In genomic region chr1:85681087-85681486, GRCh38 we compare ENCODE assay signal across 12 cellular contexts. TPM values are rescaled to one million over a fixed set of nuclear protein-coding genes. Genes with fewer than 3 reads are reported as not detected.
A peak's percentile ranks its signal among the peaks of the same experiment; 100 is the strongest.
DNase-seq lines count a peak whose midpoint lies in the region; ATAC-seq, FAIRE-seq and TF ChIP-seq lines count a peak whose summit lies in the region.
"Had no signal": no experiment of that assay in that cellular context is flagged by ENCODE, and none has a peak within 500 bp of the region (broad histone marks: within the 10 kb centered on the region; RNA-seq: fewer than 3 reads in every experiment).

No MANE protein-coding gene starts in this region.

- CTCF ChIA-PET in endothelial cell of umbilical vein (lab: Charles Lee) = interaction anchor here (1.0 to 3.1 kb wide), 7 partner anchors 11 to 737 kb away, joined by 3 to 18 read pairs (median 3); no protein-coding TSS in a partner anchor

- H3K9ac ChIP-seq in endothelial cell of umbilical vein (replicated peaks; ENCODE audit: extremely low read depth, insufficient read depth, low read length) = no peak overlapping the region
- H3K9ac ChIP-seq: BLaER1 had no signal

- BruUV-seq in endothelial cell of umbilical vein (replicated peaks; lab: Mats Ljungman, UMichigan) = no TSS peak

- no peak overlapping the region for H2AFZ ChIP-seq in endothelial cell of umbilical vein (ENCODE audit: low read depth, low read length)

- no peaks in the 10 kb centered on the region for H3K9me1 ChIP-seq in endothelial cell of umbilical vein (replicated peaks; ENCODE audit: control insufficient read depth, extremely low read depth, insufficient read depth, low read length)

- H3K36me3 ChIP-seq in endothelial cell of umbilical vein (ENCODE audit: control insufficient read depth in 2 of 2, extremely low read depth in 1 of 2, insufficient read depth in 2 of 2, low read length in 2 of 2) (peaks cover 2 to 10% of the 10 kb centered on the region in 2 experiments), upper lobe of right lung (peaks cover 30% of the 10 kb centered on the region)

- DNase-seq in AG08395 (ENCODE audit: low spot score) (peak; percentile 42), HT1080 (ENCODE audit: low read depth) (peak; percentile 39), endothelial cell of umbilical vein (ENCODE audit: low read depth, low spot score) (peak; percentile 45), lung microvascular endothelial cell (ENCODE audit: low read depth in 2 of 2) (peak; percentile 48 to 91), HCEC 1CT (no peak), T-helper 9 cell (no peak), KG1 (lab: John Stamatoyannopoulos, UW) (no peak), upper lobe of right lung (no peak)
- DNase-seq: activated T-cell treated with anti-CD3 and anti-CD28 coated beads, Interleukin-2, amount 50 U/mL, for 48 hours; aorta had no signal

- ATAC-seq in upper lobe of right lung = no peak
- ATAC-seq: natural killer cell treated with Interleukin-12 subunit alpha and Interleukin-12 subunit beta and Interleukin-15 and Interleukin-18, amount 100 ng/mL, for 72 hours had no signal

- FAIRE-seq in endothelial cell of umbilical vein (lab: Jason Lieb, UNC) = no peak

- no peaks in the 10 kb centered on the region for H3K9me3 ChIP-seq in endothelial cell of umbilical vein (replicated peaks; ENCODE audit: control insufficient read depth, insufficient read depth, low read length)
- H3K9me3 ChIP-seq in upper lobe of right lung = no peaks in the 10 kb centered on the region
- H3K9me3 ChIP-seq: BLaER1 had no signal

- H3K27ac ChIP-seq in endothelial cell of umbilical vein (ENCODE audit: insufficient read depth, low read depth, low read length) = no peak overlapping the region
- no peak overlapping the region for H3K27ac ChIP-seq in upper lobe of right lung
- H3K27ac ChIP-seq: BLaER1 had no signal

- H3K4me3 ChIP-seq in endothelial cell of umbilical vein (replicated peaks in 1 of 3; ENCODE audit: insufficient read depth in 1 of 3, low read depth in 1 of 3, low read length in 3 of 3) (no peak overlapping the region), upper lobe of right lung (no peak overlapping the region)
- H3K4me3 ChIP-seq: BLaER1 had no signal

- no peak overlapping the region for H3K4me2 ChIP-seq in endothelial cell of umbilical vein (ENCODE audit: insufficient read depth, low read length)
- H3K4me2 ChIP-seq: BLaER1 had no signal

- POLR2A ChIA-PET in endothelial cell of umbilical vein (lab: Charles Lee) = no interaction called here

- TF ChIP-seq CTCF in endothelial cell of umbilical vein (IDR thresholded peaks at IDR 0.05; ENCODE audit: extremely low read depth in 1 of 2, insufficient read depth in 1 of 2, low read depth in 1 of 2, low read length in 2 of 2) (no peak), upper lobe of right lung (IDR thresholded peaks at IDR 0.05) (no peak)

- H3K4me1 ChIP-seq in endothelial cell of umbilical vein (ENCODE audit: control insufficient read depth, extremely low read depth, insufficient read depth, low read length) (no peaks in the 10 kb centered on the region), upper lobe of right lung (no peaks in the 10 kb centered on the region)
- H3K4me1 ChIP-seq: BLaER1 had no signal

- TF ChIP-seq POLR2A in endothelial cell of umbilical vein (IDR thresholded peaks at IDR 0.05; ENCODE audit: low read depth, low read length) = no peak

- H3K79me2 ChIP-seq in endothelial cell of umbilical vein (ENCODE audit: control insufficient read depth, insufficient read depth, low read length) = peaks cover 3% of the 10 kb centered on the region

- H3K27me3 ChIP-seq in endothelial cell of umbilical vein (ENCODE audit: control insufficient read depth in 2 of 2, insufficient read depth in 2 of 2, low read length in 2 of 2) = no peaks in the 10 kb centered on the region
- H3K27me3 ChIP-seq in upper lobe of right lung = no peaks in the 10 kb centered on the region
- H3K27me3 ChIP-seq: BLaER1 had no signal

- dilution Hi-C loops in endothelial cell of umbilical vein (cut with MboI; ENCODE audit: extremely low pct_ligation_motif_present, low sequenced_read_pairs) = loop anchor here (25.0 kb wide), 1 partner anchor 369 kb away; no protein-coding TSS in a partner anchor

- intact Hi-C loops in endothelial cell of umbilical vein (cut with micrococcal nuclease) = no loop called here
- intact Hi-C loops in upper lobe of right lung (cut with DNase I) = no loop called here

- H4K20me1 ChIP-seq in endothelial cell of umbilical vein (replicated peaks; ENCODE audit: control insufficient read depth, extremely low read depth, insufficient read depth, low read length) = no peaks in the 10 kb centered on the region

TF ChIP-seq in endothelial cell of umbilical vein, 7 proteins besides CTCF, POLR2A, EP300 and RAD21:
- TF ChIP-seq MAX (IDR thresholded peaks at IDR 0.05; ENCODE audit: insufficient read depth, insufficient read length) = no peak

RNA-seq across cellular contexts. Expression of gene ZNHIT6, which starts 27.1 kb away (rescaled TPM):
- total RNA-seq in HT1080 (2014; rRNA removed; shearing (Covaris generic)) = 13.9 and 23.1 TPM in 2 replicates
- 31.3 and 39.2 TPM in 2 replicates for polyA plus RNA-seq in HT1080 (2015; cell fraction: cytosol; rRNA removed)
- 42.8 and 47.9 TPM in 2 replicates for polyA plus RNA-seq in HT1080 (2015; cell fraction: nucleus; rRNA removed)
- total RNA-seq in endothelial cell of umbilical vein (18.8 and 21.4 TPM in 2 replicates), lung microvascular endothelial cell (6.8 and 11.1 TPM in 2 replicates), upper lobe of right lung (12.9 TPM)
- polyA plus RNA-seq in endothelial cell of umbilical vein = 6.2 and 7.3 TPM in 2 replicates
- polyA plus RNA-seq in endothelial cell of umbilical vein (2011; cell fraction: cytosol; rRNA removed) = 8.6 and 8.8 TPM in 2 replicates
- polyA plus RNA-seq in endothelial cell of umbilical vein (2011; cell fraction: nucleus; rRNA removed) = 10.9 and 12.2 TPM in 2 replicates
- 16.4 and 24.6 TPM in 2 replicates for polyA plus RNA-seq in endothelial cell of umbilical vein (2012)
- polyA minus RNA-seq in endothelial cell of umbilical vein = 10.2 and 10.5 TPM in 2 replicates
- 6.5 TPM for polyA minus RNA-seq in endothelial cell of umbilical vein (2011; cell fraction: cytosol; rRNA and poly(A)+ RNA removed)
- polyA minus RNA-seq in endothelial cell of umbilical vein (2011; cell fraction: nucleus; rRNA and poly(A)+ RNA removed) = 8.2 and 12.0 TPM in 2 replicates

Comparison
In these comparisons a context has a peak if more than half of its experiments do, and no peak if none do; other contexts are left out.
1. DNase-seq: peak in AG08395 (single experiment), HT1080 (single experiment), endothelial cell of umbilical vein (single experiment) and lung microvascular endothelial cell (2 of 2); none in HCEC 1CT (single experiment), T-helper 9 cell (single experiment), KG1 (single experiment) and upper lobe of right lung (single experiment).